11 cellular contexts compared by ENCODE assay signal in genomic region chr9:130368631-130369103, GRCh38.
DNase-seq lines count a peak whose midpoint lies in the region; ATAC-seq, FAIRE-seq and TF ChIP-seq lines count a peak whose summit lies in the region.
"Had no signal": no experiment of that assay in that cellular context is flagged by ENCODE, and none has a peak within 500 bp of the region (broad histone marks: within the 10 kb centered on the region; RNA-seq: fewer than 3 reads in every experiment).

No MANE protein-coding gene starts in this region.

- no peaks in the 10 kb centered on the region for H3K36me3 Mint-ChIP-seq in activated CD4-positive, alpha-beta T cell treated with anti-CD3 and anti-CD28 coated beads, Interleukin-2, amount 10 ng/mL, durations not matched to agents 24 days and 14 days (ENCODE audit: low read depth)

- no peak for TF ChIP-seq RAD21 in K562 (CRISPR knock-in tag; conservative IDR thresholded peaks at IDR 0.05 in 1 of 2, IDR thresholded peaks at IDR 0.05 in 1 of 2)

- H3K27ac ChIP-seq in OCI-LY1 (ENCODE audit: low read depth, low read length, poor library complexity, severe bottlenecking) (no peak overlapping the region), K562 (ENCODE audit: extremely low read depth, low read depth, low read length) (no peak overlapping the region)
- H3K27ac ChIP-seq: SK-N-MC had no signal

- H3K9ac ChIP-seq in OCI-LY1 (ENCODE audit: low read length) = no peak overlapping the region
- H3K9ac ChIP-seq in K562 (ENCODE audit: insufficient read depth in 1 of 2, low read depth in 2 of 2, low read length in 2 of 2) = no peak overlapping the region

- intact Hi-C loops in activated CD4-positive, alpha-beta T cell treated with anti-CD3 and anti-CD28 coated beads, Interleukin-2, amount 10 ng/mL, durations not matched to agents 24 days and 14 days (cut with micrococcal nuclease) = no loop called here
- intact Hi-C loops in K562 (cut with micrococcal nuclease) = no loop called here

- CTCF ChIA-PET in K562 (lab: Yijun Ruan, JAX; ENCODE audit: low intra/inter-chr PET ratio) = no interaction called here

- no peaks in the 10 kb centered on the region for H3K36me3 ChIP-seq in OCI-LY1 (ENCODE audit: insufficient read depth, low read length)
- H3K36me3 ChIP-seq in K562 (ENCODE audit: control insufficient read depth, insufficient read depth, low read length) = no peaks in the 10 kb centered on the region

- no peaks in the 10 kb centered on the region for H3K79me2 ChIP-seq in OCI-LY1 (ENCODE audit: insufficient read depth, low read length)
- H3K79me2 ChIP-seq in K562 (ENCODE audit: control insufficient read depth, insufficient read depth, low read length) = no peaks in the 10 kb centered on the region

- BruUV-seq in K562 (replicated peaks; lab: Mats Ljungman, UMichigan) = no TSS peak

- 5% methylated on average over 8 of the region's 8 CpGs for WGBS in K562 (ENCODE audit: insufficient coverage, low coverage, missing lambda C conversion rate)

- in situ Hi-C loops in K562 (cut with MboI) = no loop called here

- no peaks in the 10 kb centered on the region for H3F3A ChIP-seq in OCI-LY1 (ENCODE audit: insufficient read depth, low read length)

- peaks cover 2% of the 10 kb centered on the region for H3K27me3 Mint-ChIP-seq in activated CD4-positive, alpha-beta T cell treated with anti-CD3 and anti-CD28 coated beads, Interleukin-2, amount 10 ng/mL, durations not matched to agents 24 days and 14 days

- peak; percentile 21; the same call in 1 of the 2 replicates for TF ChIP-seq CTCF in OCI-LY1 (IDR thresholded peaks at IDR 0.05; ENCODE audit: low read length)
- peak; percentile 34 to 39 (median 34); a peak in 5 of 6 replicates for TF ChIP-seq CTCF in K562 (IDR thresholded peaks at IDR 0.05 in 2 of 3, conservative IDR thresholded peaks at IDR 0.05 in 1 of 3; ENCODE audit: insufficient read depth in 2 of 3, low read depth in 1 of 3, low read length in 3 of 3)

- H3K27me3 ChIP-seq in OCI-LY1 (ENCODE audit: insufficient read depth, low read length) (no peaks in the 10 kb centered on the region; the same call in 1 of the 2 replicates), K562 (ENCODE audit: control insufficient read depth in 2 of 2, insufficient read depth in 2 of 2, low read length in 2 of 2) (peaks cover 0 to 9% of the 10 kb centered on the region in 2 experiments; a peak in 1 of 5 replicates)

- peaks cover 4% of the 10 kb centered on the region for H3K9me1 ChIP-seq in K562 (ENCODE audit: control insufficient read depth, insufficient read depth, low read length)

- H4K20me1 ChIP-seq in OCI-LY1 (ENCODE audit: insufficient read depth, low read length) (no peaks in the 10 kb centered on the region), K562 (replicated peaks; ENCODE audit: control insufficient read depth, insufficient read depth, low read length) (no peaks in the 10 kb centered on the region; the same call in 1 of the 2 replicates)

- ATAC-seq in K562 (peak; percentile 75), HG03460 (IDR thresholded peaks at IDR 0.05; ENCODE audit: unreplicated experiment) (no peak), GM19397 (IDR thresholded peaks at IDR 0.05; ENCODE audit: unreplicated experiment) (no peak), HG03378 (IDR thresholded peaks at IDR 0.05; ENCODE audit: unreplicated experiment) (no peak)

- H3K4me3 ChIP-seq in OCI-LY1 (ENCODE audit: low read depth, low read length, poor library complexity, severe bottlenecking) (no peak overlapping the region), K562 (no peak overlapping the region)
- H3K4me3 ChIP-seq: SK-N-MC had no signal

- H3K4me2 ChIP-seq in OCI-LY1 (ENCODE audit: low read length) (no peak overlapping the region), K562 (ENCODE audit: insufficient read depth, low read length) (no peak overlapping the region)

- peak; percentile 12 to 18 for DNase-seq in activated CD4-positive, alpha-beta T cell treated with anti-CD3 and anti-CD28 coated beads for 4 hours
- no peak for DNase-seq in activated CD4-positive, alpha-beta T cell treated with anti-CD3 and anti-CD28 coated beads, Interleukin-2, amount 10 ng/mL, durations not matched to agents 24 days and 14 days
- DNase-seq in K562 (ENCODE audit: extremely low read depth in 1 of 4, low spot score in 3 of 4) = peak; percentile 36 to 66 (median 62)
- DNase-seq in stimulated activated CD4-positive, alpha-beta T cell treated with anti-CD3 and anti-CD28 coated beads, TNF-alpha, amount 100 ng/mL, for 48 hours (ENCODE audit: low read depth in 3 of 3) = peak; percentile 20 to 40 (median 32)
- DNase-seq: C1 segment of cervical spinal cord had no signal

- H3K9me3 ChIP-seq in OCI-LY1 (ENCODE audit: low read length) (no peaks in the 10 kb centered on the region), K562 (replicated peaks; ENCODE audit: control insufficient read depth, insufficient read depth, low read depth, low read length) (no peaks in the 10 kb centered on the region; the same call in 1 of the 2 replicates)

- no peak for FAIRE-seq in K562 (lab: Jason Lieb, UNC)
- FAIRE-seq: frontal cortex had no signal

- H3K4me1 Mint-ChIP-seq in activated CD4-positive, alpha-beta T cell treated with anti-CD3 and anti-CD28 coated beads, Interleukin-2, amount 10 ng/mL, durations not matched to agents 24 days and 14 days = peaks cover 3% of the 10 kb centered on the region

- POLR2A ChIA-PET in K562 (lab: Yijun Ruan, JAX) = interaction anchor here (0.6 to 1.0 kb wide), 2 partner anchors 17 to 19 kb away, joined by 3 to 4 read pairs; no protein-coding TSS in a partner anchor

- no peak overlapping the region for H3K4me3 Mint-ChIP-seq in activated CD4-positive, alpha-beta T cell treated with anti-CD3 and anti-CD28 coated beads, Interleukin-2, amount 10 ng/mL, durations not matched to agents 24 days and 14 days

- no peaks in the 10 kb centered on the region for H3K9me2 ChIP-seq in OCI-LY1 (ENCODE audit: low read depth, low read length)

- H3K4me1 ChIP-seq in OCI-LY1 (ENCODE audit: insufficient read depth, low read length, severe bottlenecking) = no peaks in the 10 kb centered on the region
- H3K4me1 ChIP-seq in K562 (replicated peaks in 1 of 2; ENCODE audit: control insufficient read depth in 2 of 2, insufficient read depth in 2 of 2, low read length in 2 of 2) = peaks cover 0 to 14% of the 10 kb centered on the region in 2 experiments; a peak in 3 of 5 replicates

- no peak overlapping the region for H2AFZ ChIP-seq in OCI-LY1 (ENCODE audit: low read length)
- 0 out of 2 replicates have a peak overlapping the region, but pooled peaks have one; percentile 55 for H2AFZ ChIP-seq in K562 (ENCODE audit: low read depth, low read length)

- no peak for TF ChIP-seq POLR2A in K562 (conservative IDR thresholded peaks at IDR 0.05)

- H3K9me3 Mint-ChIP-seq in activated CD4-positive, alpha-beta T cell treated with anti-CD3 and anti-CD28 coated beads, Interleukin-2, amount 10 ng/mL, durations not matched to agents 24 days and 14 days = no peaks in the 10 kb centered on the region

- H3K27ac Mint-ChIP-seq in activated CD4-positive, alpha-beta T cell treated with anti-CD3 and anti-CD28 coated beads, Interleukin-2, amount 10 ng/mL, durations not matched to agents 24 days and 14 days = no peak overlapping the region

- TF ChIP-seq EP300 in K562 (IDR thresholded peaks at IDR 0.05; ENCODE audit: low read length) = no peak

TF ChIP-seq in K562, 482 proteins besides CTCF, POLR2A, EP300 and RAD21 (continues in another document):
- TF ChIP-seq MEF2D (tag; conservative IDR thresholded peaks at IDR 0.05; ENCODE audit: low read depth) (no peak), ARID1B (IDR thresholded peaks at IDR 0.05) (peak; percentile 66), ZNF184 (CRISPR knock-in tag; IDR thresholded peaks at IDR 0.05) (no peak), TARDBP (IDR thresholded peaks at IDR 0.05) (no peak), GABPB1 (CRISPR knock-in tag; IDR thresholded peaks at IDR 0.05) (no peak), KDM1A (IDR thresholded peaks at IDR 0.05) (peak in 1 of 2 experiments; percentile 15; a peak in 1 of 4 replicates), SRF (CRISPR knock-in tag; IDR thresholded peaks at IDR 0.05) (peak in 1 of 2 experiments; percentile 70; a peak in 1 of 4 replicates), NCOR1 (IDR thresholded peaks at IDR 0.05) (no peak), ZNF830 (CRISPR knock-in tag; IDR thresholded peaks at IDR 0.05) (no peak), MEIS2 (IDR thresholded peaks at IDR 0.05; ENCODE audit: partially characterized antibody) (peak; percentile 87), CLOCK (CRISPR knock-in tag; IDR thresholded peaks at IDR 0.05; ENCODE audit: borderline replicate concordance) (no peak), XRCC4 (IDR thresholded peaks at IDR 0.05; ENCODE audit: extremely low read depth, insufficient read depth, insufficient read length) (no peak), GATA2 (CRISPR knock-in tag; IDR thresholded peaks at IDR 0.05) (0 out of 2 replicates have a peak, but pooled peaks have one; percentile 29), L3MBTL2 (IDR thresholded peaks at IDR 0.05) (peak; percentile 90), POLR3G (IDR thresholded peaks at IDR 0.05; ENCODE audit: extremely low read depth, insufficient read length, insufficient replicate concordance) (no peak), ZNF124 (CRISPR knock-in tag; IDR thresholded peaks at IDR 0.05) (no peak)
